8 cellular contexts compared by ENCODE assay signal in the genomic region with DNA sequence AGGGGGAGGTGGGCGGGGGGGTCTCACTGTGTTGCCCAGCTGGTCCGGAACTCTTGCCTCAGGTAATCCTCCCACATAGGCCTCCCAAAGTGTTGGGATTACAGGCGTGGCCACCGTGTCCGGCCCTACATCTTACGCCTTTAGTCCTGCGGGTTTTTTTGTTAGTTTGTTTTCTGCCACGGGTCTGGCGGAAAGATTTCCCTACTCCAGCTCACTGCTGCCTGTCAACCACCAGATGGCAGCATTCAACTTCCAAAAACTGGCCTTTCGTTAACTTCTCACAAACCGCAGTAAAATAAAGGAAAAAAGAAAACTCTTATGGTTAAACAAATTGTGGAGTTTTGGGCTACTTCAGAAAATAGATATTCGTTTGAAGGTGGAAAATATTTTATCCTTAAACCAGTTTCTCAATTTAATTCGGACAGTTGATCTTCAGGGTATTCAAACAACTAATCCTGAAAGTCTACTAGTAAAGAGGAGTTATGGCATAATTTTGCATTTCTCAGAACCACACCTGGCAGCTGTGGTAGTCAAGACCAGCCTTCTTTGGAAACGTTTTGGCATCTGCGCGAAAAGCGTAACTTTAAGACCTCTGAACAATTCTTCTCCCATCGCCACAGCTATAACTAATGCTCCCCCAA. TPM values are rescaled to one million over a fixed set of nuclear protein-coding genes. Genes with fewer than 3 reads are reported as not detected.
DNase-seq lines count a peak whose midpoint lies in the region; ATAC-seq, FAIRE-seq and TF ChIP-seq lines count a peak whose summit lies in the region.

No MANE protein-coding gene starts in this region.

- no peaks in the 10 kb centered on the region for H3K9me3 ChIP-seq in PC-3 (ENCODE audit: low read length)
- H3K9me3 ChIP-seq in H1 (ENCODE audit: insufficient read depth in 2 of 2, low read depth in 1 of 2, low read length in 1 of 2): no peaks in the 10 kb centered on the region

- H3K4me3 ChIP-seq in PC-3 (ENCODE audit: low read length) (no peak overlapping the region), H1 (ENCODE audit: extremely low read depth in 1 of 4, insufficient read depth in 2 of 4, low read depth in 3 of 4, low read length in 4 of 4) (no peak overlapping the region)

- peak; percentile 88 for FAIRE-seq in H1 (lab: Jason Lieb, UNC)

- H2AFZ ChIP-seq in PC-3 (ENCODE audit: low read length): peak overlapping the region; percentile 64; the same call in 1 of the 2 replicates
- H2AFZ ChIP-seq in H1 (ENCODE audit: low read length): no peak overlapping the region

- no peak overlapping the region for H2BK15ac ChIP-seq in H1 (ENCODE audit: low read length)

- no peak overlapping the region; the same call in 1 of the 2 replicates for H3K18ac ChIP-seq in H1 (ENCODE audit: extremely low read depth, low read length)

- H4K20me1 ChIP-seq in PC-3 (ENCODE audit: low read length) (no peaks in the 10 kb centered on the region), H1 (replicated peaks in 1 of 2; ENCODE audit: control insufficient read depth in 1 of 2, insufficient read depth in 2 of 2, low read length in 2 of 2) (no peaks in the 10 kb centered on the region)

- 21% methylated on average over 11 of the region's 18 CpGs; no CpG with 5 or more reads in 1 of the 2 experiments for WGBS in H1 (ENCODE audit: extremely low coverage in 1 of 2, insufficient coverage in 1 of 2, insufficient read length in 1 of 2, insufficient replicate concordance in 2 of 2, low coverage in 1 of 2, low lambda C conversion rate in 2 of 2, missing lambda C conversion rate in 1 of 2), 2 experiments

- BruUV-seq in PC-3 (replicated peaks; lab: Mats Ljungman, UMichigan): no TSS peak

- H3K4me3 Mint-ChIP-seq in mesothelial cell of epicardium: peak overlapping the region; percentile 53

- H3K27me3 Mint-ChIP-seq in mesothelial cell of epicardium (ENCODE audit: low read depth): no peaks in the 10 kb centered on the region

- H3K9ac ChIP-seq in PC-3 (ENCODE audit: low read length) (no peak overlapping the region), H1 (replicated peaks in 1 of 4; ENCODE audit: extremely low read depth in 1 of 4, low read depth in 3 of 4, low read length in 3 of 4) (no peak overlapping the region)

- ATAC-seq in PC-3: peak; percentile 78
- no peak for ATAC-seq in HG03095 (IDR thresholded peaks at IDR 0.05; ENCODE audit: unreplicated experiment)
- ATAC-seq in HG02884 (IDR thresholded peaks at IDR 0.05; ENCODE audit: unreplicated experiment): no peak

- peaks cover 14% of the 10 kb centered on the region for H3K4me1 Mint-ChIP-seq in mesothelial cell of epicardium

- peak overlapping the region; percentile 40 for H3K4me2 ChIP-seq in PC-3 (ENCODE audit: low read length)
- no peak overlapping the region for H3K4me2 ChIP-seq in H1 (ENCODE audit: insufficient read depth in 1 of 2, low read depth in 2 of 2, low read length in 2 of 2)

- no peaks in the 10 kb centered on the region for H3K23me2 ChIP-seq in H1 (ENCODE audit: low read depth, low read length)

- TF ChIP-seq RAD21 in H1 (IDR thresholded peaks at IDR 0.05 in 1 of 2, conservative IDR thresholded peaks at IDR 0.05 in 1 of 2; ENCODE audit: low read depth in 2 of 2, low read length in 2 of 2): peak; percentile 83 to 87

- H3K79me2 ChIP-seq in PC-3 (ENCODE audit: low read length): no peaks in the 10 kb centered on the region
- no peaks in the 10 kb centered on the region for H3K79me2 ChIP-seq in H1 (ENCODE audit: control insufficient read depth in 1 of 2, insufficient read depth in 2 of 2, low read length in 2 of 2)

- no peaks in the 10 kb centered on the region for H3K79me1 ChIP-seq in H1 (ENCODE audit: low read depth, low read length)

- no peak overlapping the region for H2BK120ac ChIP-seq in H1 (replicated peaks; ENCODE audit: low read depth, low read length)

- CTCF ChIA-PET in PC-3 (lab: Charles Lee) (interaction anchor here (0.6 to 0.9 kb wide), 3 partner anchors 216 to 361 kb away, joined by 3 to 4 read pairs (median 3); no protein-coding TSS in a partner anchor), H1 (lab: Charles Lee; ENCODE audit: partially characterized antibody) (interaction anchor here (0.7 to 1.9 kb wide), 9 partner anchors 8 to 363 kb away, joined by 3 to 9 read pairs (median 3); no protein-coding TSS in a partner anchor)

- TF ChIP-seq EP300 in H1 (IDR thresholded peaks at IDR 0.05; ENCODE audit: borderline replicate concordance in 1 of 2, low read depth in 2 of 2, low read length in 2 of 2): no peak

- H4K8ac ChIP-seq in H1 (ENCODE audit: extremely low read depth, insufficient read depth, low read length): no peak overlapping the region

- H3K56ac ChIP-seq in H1 (replicated peaks; ENCODE audit: insufficient read length, low read depth, low read length): no peak overlapping the region

- no peak overlapping the region for H4K5ac ChIP-seq in H1 (ENCODE audit: insufficient read length, low read depth, low read length)

- H3K4me1 ChIP-seq in PC-3 (ENCODE audit: insufficient read depth, low read length) (no peaks in the 10 kb centered on the region), H1 (replicated peaks in 1 of 4; ENCODE audit: control insufficient read depth in 3 of 4, insufficient read depth in 4 of 4, low read length in 3 of 4) (peaks cover 0 to 5% (median 0%) of the 10 kb centered on the region in 4 experiments; a peak in 2 of 7 replicates)

- H3K36me3 ChIP-seq in PC-3 (ENCODE audit: low read depth, low read length) (no peaks in the 10 kb centered on the region), H1 (ENCODE audit: control insufficient read depth in 2 of 4, insufficient read depth in 4 of 4, low read length in 3 of 4) (no peaks in the 10 kb centered on the region)

- no peak overlapping the region for H2BK12ac ChIP-seq in H1 (ENCODE audit: low read depth, low read length)

- H3K27ac ChIP-seq in 22Rv1 (no peak overlapping the region), PC-3 (ENCODE audit: low read length) (no peak overlapping the region), H1 (ENCODE audit: low read depth, low read length) (no peak overlapping the region)

- H3K36me3 Mint-ChIP-seq in mesothelial cell of epicardium: no peaks in the 10 kb centered on the region

- no peaks in the 10 kb centered on the region for H3F3A ChIP-seq in PC-3 (ENCODE audit: low read length, unreplicated experiment)

- no peak overlapping the region for H4K91ac ChIP-seq in H1 (replicated peaks; ENCODE audit: insufficient read length, low read length)

- no peak overlapping the region for H2BK20ac ChIP-seq in H1 (ENCODE audit: low read length)

- no peak overlapping the region for H2AK5ac ChIP-seq in H1 (ENCODE audit: low read depth, low read length)

- POLR2A ChIA-PET in PC-3 (lab: Charles Lee; ENCODE audit: unreplicated experiment) (interaction anchor here (0.7 kb wide), 1 partner anchor 304 kb away, joined by 5 read pairs; no protein-coding TSS in a partner anchor), H1 (lab: Charles Lee; ENCODE audit: partially characterized antibody) (interaction anchor here (0.6 to 2.4 kb wide), 2 partner anchors 232 to 330 kb away, joined by 3 to 5 read pairs; no protein-coding TSS in a partner anchor)

- no peak overlapping the region for H3K4ac ChIP-seq in H1 (replicated peaks; ENCODE audit: insufficient read length, low read depth, low read length)

- TF ChIP-seq POLR2A in H1 (IDR thresholded peaks at IDR 0.05; ENCODE audit: control extremely low read depth in 1 of 2, low read depth in 2 of 2, low read length in 2 of 2): no peak

- H3K14ac ChIP-seq in H1 (ENCODE audit: insufficient read length): no peak overlapping the region

- peak; percentile 36 for DNase-seq in DMS79 treated with DMSO at 0.1 percent for 48 hours (lab: John Stamatoyannopoulos, UW)
- peak; percentile 33 for DNase-seq in HS-27A (ENCODE audit: low read depth)
- DNase-seq in PC-3: peak; percentile 69
- no peak for DNase-seq in H1 (ENCODE audit: low read depth in 1 of 2, low spot score in 2 of 2)
- peak in 1 of 2 experiments; percentile 66 for DNase-seq in mesothelial cell of epicardium (ENCODE audit: low spot score in 2 of 2, unreplicated experiment in 2 of 2)

- H3K9me3 Mint-ChIP-seq in mesothelial cell of epicardium: peaks cover 3% of the 10 kb centered on the region

- no peak overlapping the region for H3K23ac ChIP-seq in H1 (ENCODE audit: insufficient read length)

- H3K27me3 ChIP-seq in PC-3 (ENCODE audit: low read length): no peaks in the 10 kb centered on the region
- H3K27me3 ChIP-seq in H1 (replicated peaks in 1 of 4; ENCODE audit: control insufficient read depth in 3 of 4, extremely low read depth in 1 of 4, insufficient read depth in 3 of 4, low read length in 3 of 4): no peaks in the 10 kb centered on the region

- no peak overlapping the region for H2BK5ac ChIP-seq in H1 (ENCODE audit: low read depth, low read length)

- TF ChIP-seq CTCF in 22Rv1 (IDR thresholded peaks at IDR 0.05): peak; percentile 65
- TF ChIP-seq CTCF in PC-3 (conservative IDR thresholded peaks at IDR 0.05; ENCODE audit: low read depth, low read length): peak; percentile 75
- peak; percentile 41 to 56 (median 56) for TF ChIP-seq CTCF in H1 (IDR thresholded peaks at IDR 0.05; ENCODE audit: control extremely low read depth in 1 of 3, insufficient read depth in 1 of 3, low read depth in 1 of 3, low read length in 3 of 3)
- peak; percentile 96 for TF ChIP-seq CTCF in mesothelial cell of epicardium (IDR thresholded peaks at IDR 0.05; ENCODE audit: unreplicated experiment)

- no peaks in the 10 kb centered on the region for H3K9me2 ChIP-seq in PC-3 (replicated peaks; ENCODE audit: low read length)

- intact Hi-C loops in PC-3 (cut with micrococcal nuclease): loop anchor here (1.0 to 10.0 kb wide), 7 partner anchors 217 to 614 kb away; no protein-coding TSS in a partner anchor

- H3K27ac Mint-ChIP-seq in mesothelial cell of epicardium: peak overlapping the region; percentile 55

TF ChIP-seq in H1, 55 proteins besides CTCF, POLR2A, EP300 and RAD21 (continues in another document):
- TF ChIP-seq KDM5A (IDR thresholded peaks at IDR 0.05; ENCODE audit: low read length): no peak
- no peak for TF ChIP-seq POU5F1 (IDR thresholded peaks at IDR 0.05; ENCODE audit: low read depth, low read length)
- no peak for TF ChIP-seq CHD2 (IDR thresholded peaks at IDR 0.05; ENCODE audit: low read length)
- TF ChIP-seq PHF8 (conservative IDR thresholded peaks at IDR 0.05; ENCODE audit: low read depth, low read length): no peak

RNA-seq across cellular contexts. Expression of a gene that starts 41.1 kb away (rescaled TPM):
- total RNA-seq in PC-3 (2014; rRNA removed): not detected in 2 replicates
- 0.17 TPM in 1 of 2 replicates, not detected in the other for total RNA-seq in H1 (2021; fragmentation: NEBNext Ultra II Directional; extraction: Animal tissue kit (Norgen Biotek cat#: 25700))
- not detected in 2 replicates for polyA plus RNA-seq in H1 (2011; rRNA removed)
- not detected for polyA plus RNA-seq in H1 (2011; cell fraction: cytosol; rRNA removed)
- polyA plus RNA-seq in H1 (2011; cell fraction: nucleus; rRNA removed): not detected
- polyA plus RNA-seq in H1 (2012, experiment 1 of 2): not detected in 4 replicates
- polyA plus RNA-seq in H1 (2012, experiment 2 of 2): not detected
- not detected for polyA plus RNA-seq in H1 (2013, experiment 1 of 2)
- polyA plus RNA-seq in H1 (2013, experiment 2 of 2): not detected
- polyA minus RNA-seq in H1 (2011; rRNA and poly(A)+ RNA removed): not detected in 2 replicates
- not detected for polyA minus RNA-seq in H1 (2011; cell fraction: cytosol; rRNA and poly(A)+ RNA removed)
- not detected for polyA minus RNA-seq in H1 (2011; cell fraction: nucleus; rRNA and poly(A)+ RNA removed)
- total RNA-seq in mesothelial cell of epicardium: not detected in 3 replicates

Comparison
In these comparisons a context has a peak if more than half of its experiments do, and no peak if none do; other contexts are left out.
1. DNase-seq: peak in DMS79 treated with DMSO at 0.1 percent for 48 hours (single experiment), HS-27A (single experiment) and PC-3 (single experiment); none in H1 (0 of 2).
2. Peak in every context shown above with its lines, with median percentiles within 50 percentile points of each other: CTCF ChIP-seq.